ENCODE assay signal across 1 cellular context in the genomic region with DNA sequence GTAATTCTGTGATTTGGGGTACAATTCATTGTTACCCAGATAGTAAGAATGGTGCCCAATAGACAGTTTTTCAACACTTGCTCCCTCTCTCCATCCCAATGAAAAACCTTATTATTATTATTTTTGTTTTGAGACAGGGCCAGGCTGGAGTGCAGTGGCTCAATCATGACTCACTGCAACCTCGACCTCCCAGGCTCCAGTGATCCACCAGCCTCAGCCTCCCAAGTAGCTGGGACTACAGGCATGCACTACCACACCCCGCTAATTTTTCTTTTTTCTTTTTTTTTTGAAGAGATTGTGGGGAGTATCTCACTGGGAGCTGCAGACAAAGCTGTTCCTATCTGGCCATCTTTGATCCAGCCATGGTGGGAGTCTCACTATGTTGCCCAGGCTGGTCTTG.
TF ChIP-seq lines count a peak whose summit lies in the region.

No MANE protein-coding gene starts in this region.

TF ChIP-seq in HepG2, 621 proteins besides CTCF, POLR2A, EP300 and RAD21 (continued from another document):
- TF ChIP-seq, protein P1, sequence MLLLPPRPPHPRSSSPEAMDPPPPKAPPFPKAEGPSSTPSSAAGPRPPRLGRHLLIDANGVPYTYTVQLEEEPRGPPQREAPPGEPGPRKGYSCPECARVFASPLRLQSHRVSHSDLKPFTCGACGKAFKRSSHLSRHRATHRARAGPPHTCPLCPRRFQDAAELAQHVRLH (CRISPR knock-in tag; IDR thresholded peaks at IDR 0.05; ENCODE audit: borderline replicate concordance, low read depth) = no peak
- TF ChIP-seq, protein P2, sequence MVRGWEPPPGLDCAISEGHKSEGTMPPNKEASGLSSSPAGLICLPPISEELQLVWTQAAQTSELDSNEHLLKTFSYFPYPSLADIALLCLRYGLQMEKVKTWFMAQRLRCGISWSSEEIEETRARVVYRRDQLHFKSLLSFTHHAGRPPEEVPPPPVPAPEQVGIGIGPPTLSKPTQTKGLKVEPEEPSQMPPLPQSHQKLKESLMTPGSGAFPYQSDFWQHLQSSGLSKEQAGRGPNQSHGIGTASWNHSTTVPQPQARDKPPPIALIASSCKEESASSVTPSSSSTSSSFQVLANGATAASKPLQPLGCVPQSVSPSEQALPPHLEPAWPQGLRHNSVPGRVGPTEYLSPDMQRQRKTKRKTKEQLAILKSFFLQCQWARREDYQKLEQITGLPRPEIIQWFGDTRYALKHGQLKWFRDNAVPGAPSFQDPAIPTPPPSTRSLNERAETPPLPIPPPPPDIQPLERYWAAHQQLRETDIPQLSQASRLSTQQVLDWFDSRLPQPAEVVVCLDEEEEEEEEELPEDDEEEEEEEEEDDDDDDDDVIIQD (CRISPR knock-in tag; IDR thresholded peaks at IDR 0.05; ENCODE audit: low read depth) = no peak
TF ChIP-seq in HepG2: peak in this region for 0.
